In the genomic region with DNA sequence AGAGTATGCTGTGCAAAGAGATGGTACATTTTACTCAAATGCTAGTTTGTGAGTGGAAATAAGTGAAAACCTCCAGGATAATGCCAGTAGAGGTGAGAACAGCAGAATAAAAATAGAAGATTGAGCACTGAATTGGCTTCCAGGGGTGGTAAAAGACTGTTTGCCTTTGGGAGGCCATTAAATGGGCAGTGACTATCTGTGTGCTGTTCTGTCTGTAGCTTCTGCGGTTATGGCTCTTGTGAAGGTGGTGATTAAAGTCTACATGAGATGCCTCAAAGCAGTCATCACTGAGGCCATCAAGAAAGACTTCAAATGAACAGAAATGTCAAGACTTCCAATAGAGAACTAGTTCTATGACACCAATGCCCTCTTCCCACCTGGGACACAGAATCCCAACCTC, we compare ENCODE assay signal across 36 cellular contexts.
"Had no signal": no experiment of that assay in that cellular context is flagged by ENCODE, and none has a peak within 500 bp of the region (broad histone marks: within the 10 kb centered on the region; RNA-seq: fewer than 3 reads in every experiment).

No MANE protein-coding gene starts in this region.

- H3K4me3 ChIP-seq: MG63 had no signal

- H3K27ac ChIP-seq: KMS-11 had no signal

- H3K27me3 ChIP-seq: MG63 had no signal

- H3K9ac ChIP-seq: KMS-11 had no signal

- DNase-seq: Karpas-422, Kasumi-1, KG1, MG63, MM.1S, MV-4-11, NCI-H1048, NCI-H1092, NCI-H1092 treated with DMSO at 0.1 percent for 48 hours, NCI-H1105, NCI-H1105 treated with DMSO at 0.1 percent for 48 hours, NCI-H1417, NCI-H1417 treated with DMSO at 0.1 percent for 48 hours, NCI-H1436, NCI-H1436 treated with DMSO at 0.1 percent for 48 hours, NCI-H146, NCI-H1694, NCI-H1694 treated with DMSO at 0.1 percent for 48 hours, NCI-H187, NCI-H187 treated with DMSO at 0.1 percent for 48 hours, NCI-H1930, NCI-H2029, NCI-H2029 treated with DMSO at 0.1 percent for 48 hours, NCI-H2081, NCI-H2081 treated with DMSO at 0.1 percent for 48 hours, NCI-H2107, NCI-H2171, NCI-H2171 treated with DMSO at 0.1 percent for 48 hours, NCI-H226, NCI-H345, NCI-H446, NCI-H446 treated with DMSO at 0.1 percent for 48 hours, NCI-H510A, NCI-H510A treated with DMSO at 0.1 percent for 48 hours, NCI-H524 had no signal

- H3K36me3 ChIP-seq: MG63 had no signal

- H3K4me2 ChIP-seq: KMS-11 had no signal

- H3K9me3 ChIP-seq: MG63 had no signal
